12 cellular contexts compared by ENCODE assay signal in genomic region chr3:16741103-16741758, GRCh38.
DNase-seq lines count a peak whose midpoint lies in the region; ATAC-seq, FAIRE-seq and TF ChIP-seq lines count a peak whose summit lies in the region.
"Had no signal": no experiment of that assay in that cellular context is flagged by ENCODE, and none has a peak within 500 bp of the region (broad histone marks: within the 10 kb centered on the region; RNA-seq: fewer than 3 reads in every experiment).

No MANE protein-coding gene starts in this region.

- H3K27ac Mint-ChIP-seq in astrocyte (ENCODE audit: unreplicated experiment) = peak overlapping the region; percentile 83
- no peak overlapping the region for H3K27ac Mint-ChIP-seq in T-helper 2 cell treated with Interferon-gamma antibody and Interleukin-4, amounts not matched to agents 5 μg/mL and 100 μg/mL, for 36 hours
- H3K27ac Mint-ChIP-seq: memory B cell had no signal

- DNase-seq in astrocyte (ENCODE audit: low read depth) (peak; percentile 95), sigmoid colon (peak; percentile 69), HepG2 (ENCODE audit: low spot score) (no peak), uterus (no peak)
- DNase-seq in T-helper 2 cell treated with Interferon-gamma antibody and Interleukin-4, amounts not matched to agents 5 μg/mL and 100 μg/mL, for 36 hours (ENCODE audit: low spot score) = no peak
- DNase-seq: spleen had no signal

- CTCF ChIA-PET in HepG2 (lab: Yijun Ruan, JAX; ENCODE audit: low intra/inter-chr PET ratio, low total read pairs) = no interaction called here

- H3K36me3 ChIP-seq in astrocyte (ENCODE audit: insufficient read depth, low read length) (no peaks in the 10 kb centered on the region), sigmoid colon (no peaks in the 10 kb centered on the region), HepG2 (replicated peaks in 1 of 2; ENCODE audit: control insufficient read depth in 1 of 2, insufficient read depth in 2 of 2, low read length in 2 of 2) (no peaks in the 10 kb centered on the region), uterus (no peaks in the 10 kb centered on the region)
- H3K36me3 ChIP-seq: spleen, vagina had no signal

- TF ChIP-seq POLR2A in sigmoid colon (IDR thresholded peaks at IDR 0.05) = no peak
- no peak for TF ChIP-seq POLR2A in HepG2 (IDR thresholded peaks at IDR 0.05; ENCODE audit: insufficient read depth in 1 of 2, low read depth in 2 of 2, low read length in 2 of 2)
- TF ChIP-seq POLR2A in uterus (IDR thresholded peaks at IDR 0.05) = no peak

- no peak for TF ChIP-seq EP300 in sigmoid colon (IDR thresholded peaks at IDR 0.05)
- no peak for TF ChIP-seq EP300 in HepG2 (IDR thresholded peaks at IDR 0.05; ENCODE audit: low read depth in 2 of 2, low read length in 2 of 2)
- no peak for TF ChIP-seq EP300 in HepG2 (CRISPR knock-in tag; IDR thresholded peaks at IDR 0.05; ENCODE audit: borderline replicate concordance)

- H4K20me1 ChIP-seq in astrocyte (ENCODE audit: insufficient read depth, low read length) (no peaks in the 10 kb centered on the region), HepG2 (ENCODE audit: insufficient read depth, low read length) (no peaks in the 10 kb centered on the region)

- H3K9ac ChIP-seq in astrocyte (ENCODE audit: low read length) (peak overlapping the region; percentile 46), HepG2 (ENCODE audit: insufficient read depth, low read depth, low read length) (no peak overlapping the region)

- H3K4me2 ChIP-seq in astrocyte (ENCODE audit: low read length) (peak overlapping the region; percentile 64), HepG2 (ENCODE audit: low read depth, low read length) (no peak overlapping the region)

- H3K27me3 ChIP-seq in astrocyte (ENCODE audit: insufficient read depth, low read length) (no peaks in the 10 kb centered on the region), sigmoid colon (no peaks in the 10 kb centered on the region), HepG2 (ENCODE audit: control insufficient read depth in 1 of 2, insufficient read depth in 2 of 2, low read length in 2 of 2) (no peaks in the 10 kb centered on the region), uterus (no peaks in the 10 kb centered on the region)
- H3K27me3 ChIP-seq: spleen, vagina had no signal

- no TSS peak for BruUV-seq in HepG2 (replicated peaks; lab: Mats Ljungman, UMichigan)

- H2AFZ ChIP-seq in astrocyte (ENCODE audit: low read depth, low read length) = no peak overlapping the region
- no peak overlapping the region for H2AFZ ChIP-seq in HepG2 (ENCODE audit: low read length)

- 78 to 83% methylated on average over 4 of the region's 4 CpGs for WGBS in sigmoid colon, 2 donors
- WGBS in HepG2 (ENCODE audit: low lambda C conversion rate) = 3% methylated on average over 4 of the region's 4 CpGs

- H3K4me3 ChIP-seq in astrocyte (ENCODE audit: insufficient read depth, low read depth, low read length) (peak overlapping the region; percentile 27), sigmoid colon (no peak overlapping the region), HepG2 (replicated peaks in 1 of 3; ENCODE audit: insufficient read depth in 1 of 3, low read depth in 2 of 3, low read length in 3 of 3) (no peak overlapping the region), uterus (no peak overlapping the region)
- H3K4me3 ChIP-seq: spleen, vagina had no signal

- intact Hi-C loops in sigmoid colon (cut with DNase I) (no loop called here), HepG2 (cut with micrococcal nuclease; ENCODE audit: unreplicated experiment) (no loop called here), uterus (cut with DNase I; ENCODE audit: low total_unique reads) (no loop called here)

- in situ Hi-C loops in HepG2 (cut with HindIII; ENCODE audit: extremely low pct_ligation_motif_present, low pct_unique_long_range_greater_than_20kb) = no loop called here

- H3K27ac ChIP-seq in astrocyte (ENCODE audit: low read depth, low read length) (peak overlapping the region; percentile 78), sigmoid colon (no peak overlapping the region), HepG2 (ENCODE audit: extremely low read length, insufficient read depth, low read length) (no peak overlapping the region), uterus (no peak overlapping the region)
- H3K27ac ChIP-seq: spleen, vagina had no signal

- H3K27me3 Mint-ChIP-seq in astrocyte (ENCODE audit: low read depth, unreplicated experiment) = no peaks in the 10 kb centered on the region
- H3K27me3 Mint-ChIP-seq in T-helper 2 cell treated with Interferon-gamma antibody and Interleukin-4, amounts not matched to agents 5 μg/mL and 100 μg/mL, for 36 hours (ENCODE audit: low read depth) = no peaks in the 10 kb centered on the region

- H3K36me3 Mint-ChIP-seq in astrocyte (ENCODE audit: low read depth, unreplicated experiment) = no peaks in the 10 kb centered on the region
- no peaks in the 10 kb centered on the region for H3K36me3 Mint-ChIP-seq in T-helper 2 cell treated with Interferon-gamma antibody and Interleukin-4, amounts not matched to agents 5 μg/mL and 100 μg/mL, for 36 hours (ENCODE audit: low read depth)

- H3K4me1 Mint-ChIP-seq in astrocyte (ENCODE audit: low read depth, unreplicated experiment) = peaks cover 12% of the 10 kb centered on the region
- H3K4me1 Mint-ChIP-seq in T-helper 2 cell treated with Interferon-gamma antibody and Interleukin-4, amounts not matched to agents 5 μg/mL and 100 μg/mL, for 36 hours (ENCODE audit: low read depth) = no peaks in the 10 kb centered on the region
- H3K4me1 Mint-ChIP-seq: memory B cell had no signal

- H3K9me3 Mint-ChIP-seq in astrocyte (ENCODE audit: unreplicated experiment) = peaks cover 15% of the 10 kb centered on the region
- H3K9me3 Mint-ChIP-seq in T-helper 2 cell treated with Interferon-gamma antibody and Interleukin-4, amounts not matched to agents 5 μg/mL and 100 μg/mL, for 36 hours = peaks cover 20% of the 10 kb centered on the region

- H3K4me3 Mint-ChIP-seq in astrocyte (ENCODE audit: unreplicated experiment) = no peak overlapping the region
- no peak overlapping the region for H3K4me3 Mint-ChIP-seq in T-helper 2 cell treated with Interferon-gamma antibody and Interleukin-4, amounts not matched to agents 5 μg/mL and 100 μg/mL, for 36 hours
- H3K4me3 Mint-ChIP-seq: memory B cell had no signal

- H3K9me3 ChIP-seq in astrocyte (ENCODE audit: insufficient read depth, low read depth, low read length) = no peaks in the 10 kb centered on the region
- peaks cover 0 to 3% (median 0%) of the 10 kb centered on the region in 4 donors for H3K9me3 ChIP-seq in sigmoid colon
- no peaks in the 10 kb centered on the region for H3K9me3 ChIP-seq in HepG2 (ENCODE audit: low read length)
- H3K9me3 ChIP-seq in uterus = no peaks in the 10 kb centered on the region
- H3K9me3 ChIP-seq: vagina had no signal

- H3K4me1 ChIP-seq in astrocyte (ENCODE audit: insufficient read depth, low read length) (peaks cover 7% of the 10 kb centered on the region), sigmoid colon (no peaks in the 10 kb centered on the region), HepG2 (ENCODE audit: insufficient read depth, low read length) (no peaks in the 10 kb centered on the region), uterus (no peaks in the 10 kb centered on the region)
- H3K4me1 ChIP-seq: spleen, vagina had no signal

- POLR2A ChIA-PET in HepG2 (lab: Yijun Ruan, JAX) = no interaction called here

- FAIRE-seq in astrocyte (lab: Jason Lieb, UNC) (peak; percentile 97), HepG2 (lab: Jason Lieb, UNC) (no peak)
- FAIRE-seq: endometrium had no signal

- no peaks in the 10 kb centered on the region for H3K79me2 ChIP-seq in astrocyte (ENCODE audit: insufficient read depth, low read length)
- no peaks in the 10 kb centered on the region for H3K79me2 ChIP-seq in HepG2 (ENCODE audit: insufficient read depth, low read length)

- ATAC-seq in GM18498 (IDR thresholded peaks at IDR 0.05; ENCODE audit: unreplicated experiment) = peak; percentile 39
- ATAC-seq in HG02588 (IDR thresholded peaks at IDR 0.05; ENCODE audit: unreplicated experiment) = peak; percentile 55
- no peak for ATAC-seq in HepG2
- ATAC-seq: HCT116 had no signal

- no peak for TF ChIP-seq RAD21 in HepG2 (CRISPR knock-in tag; IDR thresholded peaks at IDR 0.05)

- no peak for TF ChIP-seq CTCF in astrocyte (IDR thresholded peaks at IDR 0.05; ENCODE audit: insufficient read depth, low read depth, low read length)
- TF ChIP-seq CTCF in sigmoid colon (IDR thresholded peaks at IDR 0.05) = no peak
- TF ChIP-seq CTCF in HepG2 (CRISPR knock-in tag; IDR thresholded peaks at IDR 0.05) = no peak
- TF ChIP-seq CTCF in uterus (IDR thresholded peaks at IDR 0.05) = no peak

TF ChIP-seq in HepG2, 621 proteins besides CTCF, POLR2A, EP300 and RAD21:
- TF ChIP-seq ZNF18 (CRISPR knock-in tag; IDR thresholded peaks at IDR 0.05; ENCODE audit: insufficient replicate concordance) (no peak), MAFK (conservative IDR thresholded peaks at IDR 0.05 in 1 of 2, IDR thresholded peaks at IDR 0.05 in 1 of 2; ENCODE audit: low read length in 2 of 2) (peak in 1 of 2 experiments; percentile 17; a peak in 1 of 4 replicates)

Comparison
In these comparisons a context has a peak if more than half of its experiments do, and no peak if none do; other contexts are left out.
1. DNase-seq: peak in astrocyte (single experiment) and sigmoid colon (single experiment); none in T-helper 2 cell treated with Interferon-gamma antibody and Interleukin-4, amounts not matched to agents 5 μg/mL and 100 μg/mL, for 36 hours (single experiment), HepG2 (single experiment) and uterus (0 of 2).